ENCODE assay signal across 9 cellular contexts in genomic region chr9:36924071-36924470, GRCh38.
DNase-seq lines count a peak whose midpoint lies in the region; ATAC-seq and TF ChIP-seq lines count a peak whose summit lies in the region.
"Had no signal": no experiment of that assay in that cellular context is flagged by ENCODE, and none has a peak within 500 bp of the region (broad histone marks: within the 10 kb centered on the region; RNA-seq: fewer than 3 reads in every experiment).

No MANE protein-coding gene starts in this region.

- POLR2A ChIA-PET in activated CD4-positive, alpha-beta T cell treated with anti-CD3 and anti-CD28 coated beads, Interleukin-2, amount 10 ng/mL, durations not matched to agents 7 days and 5 days (lab: Charles Lee), result no interaction called here

- H3K27me3 Mint-ChIP-seq in activated CD4-positive, alpha-beta T cell treated with anti-CD3 and anti-CD28 coated beads, Interleukin-2, amount 10 ng/mL, durations not matched to agents 7 days and 5 days, result peaks cover under 1% of the 10 kb centered on the region

- peaks cover 35% of the 10 kb centered on the region for H3K4me1 Mint-ChIP-seq in activated CD4-positive, alpha-beta T cell treated with anti-CD3 and anti-CD28 coated beads, Interleukin-2, amount 10 ng/mL, durations not matched to agents 7 days and 5 days

- ATAC-seq in HG02840 (IDR thresholded peaks at IDR 0.05; ENCODE audit: low FRiP score, unreplicated experiment), result no peak

- no peak overlapping the region for H3K27ac Mint-ChIP-seq in activated CD4-positive, alpha-beta T cell treated with anti-CD3 and anti-CD28 coated beads, Interleukin-2, amount 10 ng/mL, durations not matched to agents 7 days and 5 days

- CTCF ChIA-PET in activated CD4-positive, alpha-beta T cell treated with anti-CD3 and anti-CD28 coated beads, Interleukin-2, amount 10 ng/mL, durations not matched to agents 7 days and 5 days (lab: Charles Lee), result no interaction called here

- H3K4me3 Mint-ChIP-seq in activated CD4-positive, alpha-beta T cell treated with anti-CD3 and anti-CD28 coated beads, Interleukin-2, amount 10 ng/mL, durations not matched to agents 7 days and 5 days, result no peak overlapping the region

- no peaks in the 10 kb centered on the region for H3K36me3 Mint-ChIP-seq in activated CD4-positive, alpha-beta T cell treated with anti-CD3 and anti-CD28 coated beads, Interleukin-2, amount 10 ng/mL, durations not matched to agents 7 days and 5 days (ENCODE audit: low read depth)

- no peak for TF ChIP-seq CTCF in GM20000 (IDR thresholded peaks at IDR 0.05; ENCODE audit: extremely low read depth, missing control alignments)

- peak; percentile 14 for DNase-seq in activated CD4-positive, alpha-beta T cell treated with anti-CD3 and anti-CD28 coated beads, Interleukin-2, amount 10 ng/mL, durations not matched to agents 7 days and 5 days
- DNase-seq in activated CD4-positive, alpha-beta T cell treated with anti-CD3 and anti-CD28 coated beads for 1 hour, result no peak
- peak; percentile 94 for DNase-seq in HPDE6-E6E7 (ENCODE audit: extremely low spot score)
- DNase-seq in amniotic epithelial cell (ENCODE audit: low read depth), result peak; percentile 74
- peak; percentile 98 for DNase-seq in renal cortical epithelial cell (ENCODE audit: low read depth)
- DNase-seq in NCI-H128 (lab: John Stamatoyannopoulos, UW; ENCODE audit: unreplicated experiment), result no peak
- DNase-seq in GM20000 (ENCODE audit: low spot score), result no peak
- DNase-seq: cortex of kidney had no signal

- H3K9me3 Mint-ChIP-seq in activated CD4-positive, alpha-beta T cell treated with anti-CD3 and anti-CD28 coated beads, Interleukin-2, amount 10 ng/mL, durations not matched to agents 7 days and 5 days, result no peaks in the 10 kb centered on the region

Comparison
In these comparisons a context has a peak if more than half of its experiments do, and no peak if none do; other contexts are left out.
1. DNase-seq: peak in activated CD4-positive, alpha-beta T cell treated with anti-CD3 and anti-CD28 coated beads, Interleukin-2, amount 10 ng/mL, durations not matched to agents 7 days and 5 days (single experiment), HPDE6-E6E7 (single experiment), amniotic epithelial cell (single experiment) and renal cortical epithelial cell (single experiment); none in activated CD4-positive, alpha-beta T cell treated with anti-CD3 and anti-CD28 coated beads for 1 hour (single experiment), NCI-H128 (single experiment) and GM20000 (single experiment).